In genomic region chr1:110433803-110434202, GRCh38 we compare ENCODE assay signal across 8 cellular contexts. TPM values are rescaled to one million over a fixed set of nuclear protein-coding genes. Genes with fewer than 3 reads are reported as not detected.
A peak's percentile ranks its signal among the peaks of the same experiment; 100 is the strongest.
DNase-seq lines count a peak whose midpoint lies in the region; ATAC-seq lines count a peak whose summit lies in the region.

No MANE protein-coding gene starts in this region.

- H3K9ac ChIP-seq in Karpas-422 (ENCODE audit: low read length) = no peak overlapping the region

- no peak overlapping the region for H2AFZ ChIP-seq in Karpas-422 (ENCODE audit: low read length)

- no peaks in the 10 kb centered on the region for H3K79me2 ChIP-seq in Karpas-422 (ENCODE audit: low read length)

- H3K4me3 ChIP-seq in Karpas-422 (ENCODE audit: low read length) = no peak overlapping the region

- H4K20me1 ChIP-seq in Karpas-422 (ENCODE audit: insufficient read depth, low read depth, low read length) = no peaks in the 10 kb centered on the region

- H3K9me3 ChIP-seq in Karpas-422 (ENCODE audit: low read length) = no peaks in the 10 kb centered on the region

- DNase-seq in Caki2 (ENCODE audit: low read depth) = peak; percentile 58
- DNase-seq in Karpas-422 = peak; percentile 75
- DNase-seq in amniotic epithelial cell (ENCODE audit: low read depth) = peak; percentile 93
- DNase-seq in left lobe of liver (ENCODE audit: low spot score) = peak; percentile 82
- no peak for DNase-seq in activated CD4-positive, CD25-positive, alpha-beta regulatory T cell treated with anti-CD3 and anti-CD28 coated beads, Interleukin-2, amount 50 U/mL, for 72 hours
- DNase-seq in stimulated activated CD8-positive, alpha-beta memory T cell treated with anti-CD3 and anti-CD28 coated beads, Interleukin-4, amount 100 ng/mL, for 48 hours = no peak

- no peak overlapping the region for H3K4me2 ChIP-seq in Karpas-422 (ENCODE audit: low read depth, low read length, poor library complexity, severe bottlenecking)

- no peaks in the 10 kb centered on the region for H3K36me3 ChIP-seq in Karpas-422 (ENCODE audit: insufficient read depth, low read length)

- in situ Hi-C loops in Caki2 (cut with HindIII; ENCODE audit: low pct_unique_long_range_greater_than_20kb, low sequenced_read_pairs) = no loop called here

- H3K4me1 ChIP-seq in Karpas-422 (ENCODE audit: low read length) = peaks cover 11% of the 10 kb centered on the region

- no peak overlapping the region for H3K27ac ChIP-seq in Karpas-422 (ENCODE audit: low read length)

- no peaks in the 10 kb centered on the region for H3K9me2 ChIP-seq in Karpas-422 (replicated peaks; ENCODE audit: insufficient read depth, low read length)

- ATAC-seq in left lobe of liver (peak; percentile 99), GM18511 (IDR thresholded peaks at IDR 0.05; ENCODE audit: unreplicated experiment) (no peak), GM18909 (IDR thresholded peaks at IDR 0.05; ENCODE audit: poor library complexity, unreplicated experiment) (no peak)

- H3K27me3 ChIP-seq in Karpas-422 (ENCODE audit: low read length) = no peaks in the 10 kb centered on the region

RNA-seq across cellular contexts. Expression of gene PROK1, which starts 17.1 kb away (rescaled TPM):
- not detected in 2 replicates for total RNA-seq in Caki2 (2014; rRNA removed; shearing (Covaris generic); ENCODE audit: low replicate concordance)
- total RNA-seq in Karpas-422 (2014; rRNA removed; shearing (Covaris generic); ENCODE audit: low replicate concordance) = not detected in 2 replicates
- not detected for total RNA-seq in left lobe of liver

RNA-seq across cellular contexts. Expression of gene LAMTOR5, which starts 26.3 kb away (rescaled TPM):
- total RNA-seq in Caki2 (2014; rRNA removed; shearing (Covaris generic); ENCODE audit: low replicate concordance) = 151 and 170 TPM in 2 replicates
- total RNA-seq in Karpas-422 (2014; rRNA removed; shearing (Covaris generic); ENCODE audit: low replicate concordance) = 352 and 401 TPM in 2 replicates
- total RNA-seq in left lobe of liver = 49.8 TPM

RNA-seq across cellular contexts. Expression of gene SLC16A4, which starts 43.0 kb away (rescaled TPM):
- 54.2 and 56.5 TPM in 2 replicates for total RNA-seq in Caki2 (2014; rRNA removed; shearing (Covaris generic); ENCODE audit: low replicate concordance)
- 51.4 and 116 TPM in 2 replicates for total RNA-seq in Karpas-422 (2014; rRNA removed; shearing (Covaris generic); ENCODE audit: low replicate concordance)
- total RNA-seq in left lobe of liver = 3.5 TPM

Comparison
In these comparisons a context has a peak if more than half of its experiments do, and no peak if none do; other contexts are left out.
1. DNase-seq: peak in Caki2 (single experiment), Karpas-422 (single experiment), amniotic epithelial cell (single experiment) and left lobe of liver (single experiment); none in activated CD4-positive, CD25-positive, alpha-beta regulatory T cell treated with anti-CD3 and anti-CD28 coated beads, Interleukin-2, amount 50 U/mL, for 72 hours (single experiment) and stimulated activated CD8-positive, alpha-beta memory T cell treated with anti-CD3 and anti-CD28 coated beads, Interleukin-4, amount 100 ng/mL, for 48 hours (single experiment).
2. RNA of gene SLC16A4, which starts 43.0 kb away (total RNA-seq): 51.4 to 116 TPM in Karpas-422 and 54.2 to 56.5 TPM in Caki2; 3.5 TPM in left lobe of liver (single experiment); every median in the first group is over 10 times any median in the second.